9 cellular contexts compared by ENCODE assay signal in the genomic region with DNA sequence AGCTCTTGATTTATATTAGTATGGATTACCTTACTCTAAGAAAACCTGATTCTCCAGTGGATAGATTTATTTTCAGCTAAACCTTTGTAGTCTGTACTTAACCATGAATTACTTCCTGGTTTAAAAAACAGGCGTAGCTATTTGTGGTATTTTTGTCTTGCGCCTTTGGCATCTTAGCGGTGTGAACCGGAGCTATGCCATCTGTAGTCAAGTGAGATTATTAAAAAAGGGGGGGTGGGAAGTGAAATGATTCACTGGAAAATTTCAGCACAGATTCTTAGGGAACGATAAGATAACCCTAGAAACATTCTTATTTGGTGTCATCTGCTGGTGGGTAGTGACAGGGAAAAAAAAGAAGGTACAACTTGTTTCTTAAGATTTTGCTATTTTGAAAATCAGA. TPM values are rescaled to one million over a fixed set of nuclear protein-coding genes. Genes with fewer than 3 reads are reported as not detected.
DNase-seq lines count a peak whose midpoint lies in the region; ATAC-seq and TF ChIP-seq lines count a peak whose summit lies in the region.
"Had no signal": no experiment of that assay in that cellular context is flagged by ENCODE, and none has a peak within 500 bp of the region (broad histone marks: within the 10 kb centered on the region; RNA-seq: fewer than 3 reads in every experiment).

No MANE protein-coding gene starts in this region.

- peaks cover 80% of the 10 kb centered on the region for H3K4me1 Mint-ChIP-seq in T-helper 2 cell treated with Interferon-gamma antibody and Interleukin-4, amounts not matched to agents 5 μg/mL and 100 μg/mL, for 36 hours (ENCODE audit: low read depth)
- peaks cover 22% of the 10 kb centered on the region for H3K4me1 Mint-ChIP-seq in progenitor cell of endocrine pancreas (ENCODE audit: low read depth)

- peak overlapping the region; percentile 94 for H3K27ac Mint-ChIP-seq in T-helper 2 cell treated with Interferon-gamma antibody and Interleukin-4, amounts not matched to agents 5 μg/mL and 100 μg/mL, for 36 hours
- peak overlapping the region; percentile 7 for H3K27ac Mint-ChIP-seq in progenitor cell of endocrine pancreas

- in situ Hi-C loops in G401 (cut with HindIII; ENCODE audit: low sequenced_read_pairs) = no loop called here

- H3K9me3 Mint-ChIP-seq in T-helper 2 cell treated with Interferon-gamma antibody and Interleukin-4, amounts not matched to agents 5 μg/mL and 100 μg/mL, for 36 hours = no peaks in the 10 kb centered on the region
- H3K9me3 Mint-ChIP-seq in progenitor cell of endocrine pancreas (ENCODE audit: low read depth) = no peaks in the 10 kb centered on the region

- DNase-seq in G401 (ENCODE audit: low spot score) = peak; percentile 73
- DNase-seq in T-helper 2 cell treated with Interferon-gamma antibody and Interleukin-4, amounts not matched to agents 5 μg/mL and 100 μg/mL, for 36 hours (ENCODE audit: low spot score) = no peak
- DNase-seq in progenitor cell of endocrine pancreas (ENCODE audit: low spot score, unreplicated experiment) = no peak
- DNase-seq in retina = no peak
- no peak for DNase-seq in ecto neural progenitor cell (ENCODE audit: low spot score)
- DNase-seq: dermis blood vessel endothelial cell, sigmoid colon had no signal

- no peaks in the 10 kb centered on the region for H3K27me3 Mint-ChIP-seq in T-helper 2 cell treated with Interferon-gamma antibody and Interleukin-4, amounts not matched to agents 5 μg/mL and 100 μg/mL, for 36 hours (ENCODE audit: low read depth)
- H3K27me3 Mint-ChIP-seq in progenitor cell of endocrine pancreas = no peaks in the 10 kb centered on the region

- peak overlapping the region; percentile 89 for H3K4me3 Mint-ChIP-seq in T-helper 2 cell treated with Interferon-gamma antibody and Interleukin-4, amounts not matched to agents 5 μg/mL and 100 μg/mL, for 36 hours
- no peak overlapping the region for H3K4me3 Mint-ChIP-seq in progenitor cell of endocrine pancreas (ENCODE audit: low read depth)

- peak; percentile 49 for ATAC-seq in esophagus mucosa
- ATAC-seq in HG02623 (IDR thresholded peaks at IDR 0.05; ENCODE audit: unreplicated experiment) = no peak

- no peak for TF ChIP-seq CTCF in progenitor cell of endocrine pancreas (IDR thresholded peaks at IDR 0.05; ENCODE audit: unreplicated experiment)

- H3K36me3 Mint-ChIP-seq in T-helper 2 cell treated with Interferon-gamma antibody and Interleukin-4, amounts not matched to agents 5 μg/mL and 100 μg/mL, for 36 hours (ENCODE audit: low read depth) = peaks cover 46% of the 10 kb centered on the region
- H3K36me3 Mint-ChIP-seq in progenitor cell of endocrine pancreas (ENCODE audit: insufficient read depth) = peaks cover 9% of the 10 kb centered on the region

RNA-seq across cellular contexts. Expression of a gene that starts 44.2 kb away (rescaled TPM):
- 95.3 and 121 TPM in 2 replicates for total RNA-seq in G401 (2014; rRNA removed; shearing (Covaris generic))
- total RNA-seq in esophagus mucosa (63.8 TPM), progenitor cell of endocrine pancreas (76.9 and 77.6 TPM in 2 replicates)
